ENCODE assay signal across 1 cellular context in genomic region chr6:134004714-134005113, GRCh38.
TF ChIP-seq lines count a peak whose summit lies in the region.

No MANE protein-coding gene starts in this region.

TF ChIP-seq in HEK293T, 16 proteins besides CTCF, POLR2A, EP300 and RAD21 (continued from another document):
- TF ChIP-seq FOXM1 (IDR thresholded peaks at IDR 0.05; ENCODE audit: borderline replicate concordance), result no peak
- no peak for TF ChIP-seq ELF4 (IDR thresholded peaks at IDR 0.05)
TF ChIP-seq in HEK293T: peak in this region for 0.
